In genomic region chr6:75109757-75110156, GRCh38 we compare ENCODE assay signal across 16 cellular contexts.
DNase-seq lines count a peak whose midpoint lies in the region; ATAC-seq and TF ChIP-seq lines count a peak whose summit lies in the region.
"Had no signal": no experiment of that assay in that cellular context is flagged by ENCODE, and none has a peak within 500 bp of the region (broad histone marks: within the 10 kb centered on the region; RNA-seq: fewer than 3 reads in every experiment).

No MANE protein-coding gene starts in this region.

- H3K27me3 Mint-ChIP-seq in chondrocyte (ENCODE audit: low read depth) = no peaks in the 10 kb centered on the region

- peak overlapping the region; percentile 59 for H3K27ac Mint-ChIP-seq in chondrocyte (ENCODE audit: unreplicated experiment)
- H3K27ac Mint-ChIP-seq: CD4-positive, alpha-beta memory T cell had no signal

- no peaks in the 10 kb centered on the region for H3K9me3 Mint-ChIP-seq in chondrocyte (ENCODE audit: low read depth)
- H3K9me3 Mint-ChIP-seq: CD4-positive, alpha-beta memory T cell had no signal

- DNase-seq in chondrocyte (ENCODE audit: low spot score) (no peak), fibroblast of peridontal ligament (ENCODE audit: extremely low read depth) (peak; percentile 78), osteoblast (ENCODE audit: insufficient read length, low spot score, missing footprints) (no peak), smooth muscle cell (lab: John Stamatoyannopoulos, UW; ENCODE audit: unreplicated experiment) (no peak), middle frontal gyrus (ENCODE audit: extremely low spot score, low spot score) (no peak)
- no peak for DNase-seq in stimulated activated CD4-positive, alpha-beta T cell treated with anti-CD3 and anti-CD28 coated beads, Interleukin-2, amount 100 ng/mL, for 48 hours
- DNase-seq in activated CD8-positive, alpha-beta memory T cell treated with anti-CD3 and anti-CD28 coated beads for 24 hours = no peak
- DNase-seq: C1 segment of cervical spinal cord; Calu3; CD4-positive, alpha-beta memory T cell; COR-L47; DMS153; DND-41; H7 had no signal

- H3K36me3 Mint-ChIP-seq in chondrocyte (ENCODE audit: low read depth) = peaks cover 61% of the 10 kb centered on the region
- H3K36me3 Mint-ChIP-seq: CD4-positive, alpha-beta memory T cell had no signal

- H3K4me3 Mint-ChIP-seq in chondrocyte (ENCODE audit: unreplicated experiment) = no peak overlapping the region
- H3K4me3 Mint-ChIP-seq: CD4-positive, alpha-beta memory T cell had no signal

- H3K27me3 ChIP-seq in osteoblast (ENCODE audit: insufficient read depth, low read length) (no peaks in the 10 kb centered on the region), smooth muscle cell (ENCODE audit: low read depth) (peaks cover 4% of the 10 kb centered on the region)

- TF ChIP-seq CTCF in chondrocyte (IDR thresholded peaks at IDR 0.05) (no peak), osteoblast (IDR thresholded peaks at IDR 0.05; ENCODE audit: extremely low read depth, low read depth, low read length) (no peak), smooth muscle cell (IDR thresholded peaks at IDR 0.05; ENCODE audit: borderline replicate concordance, insufficient read depth, poor library complexity, severe bottlenecking) (no peak)

- H3K4me3 ChIP-seq in osteoblast (ENCODE audit: insufficient read depth, low read length) (no peak overlapping the region), smooth muscle cell (no peak overlapping the region)
- H3K4me3 ChIP-seq: GM12878 had no signal

- H3K36me3 ChIP-seq in osteoblast (ENCODE audit: insufficient read depth, low read length) = peaks cover 90% of the 10 kb centered on the region
- no peaks in the 10 kb centered on the region for H3K36me3 ChIP-seq in smooth muscle cell (ENCODE audit: low read depth)

- no peaks in the 10 kb centered on the region for H3F3A ChIP-seq in smooth muscle cell (ENCODE audit: low read depth)

- H3K4me2 ChIP-seq in osteoblast (ENCODE audit: insufficient read depth, low read length) (no peak overlapping the region), smooth muscle cell (peak overlapping the region; percentile 12)

- H3K4me1 Mint-ChIP-seq in chondrocyte (ENCODE audit: low read depth) = peaks cover 74% of the 10 kb centered on the region
- H3K4me1 Mint-ChIP-seq: CD4-positive, alpha-beta memory T cell had no signal

- WGBS in smooth muscle cell (ENCODE audit: low lambda C conversion rate) = 88% methylated on average over 1 of the region's 1 CpG

- H3K9ac ChIP-seq in smooth muscle cell (ENCODE audit: low read depth) = no peak overlapping the region

- H3K4me1 ChIP-seq in osteoblast (ENCODE audit: insufficient read depth, low read length) = peaks cover 9% of the 10 kb centered on the region
- no peaks in the 10 kb centered on the region for H3K4me1 ChIP-seq in smooth muscle cell (ENCODE audit: low read depth)

- H2AFZ ChIP-seq in osteoblast (ENCODE audit: low read length) (no peak overlapping the region), smooth muscle cell (ENCODE audit: low read depth) (no peak overlapping the region)

- H4K20me1 ChIP-seq in osteoblast (ENCODE audit: insufficient read depth, low read length) (no peaks in the 10 kb centered on the region), smooth muscle cell (ENCODE audit: low read depth) (no peaks in the 10 kb centered on the region)

- H3K9me3 ChIP-seq in osteoblast (ENCODE audit: low read depth, low read length) = no peaks in the 10 kb centered on the region
- no peaks in the 10 kb centered on the region for H3K9me3 ChIP-seq in smooth muscle cell (replicated peaks; ENCODE audit: low read depth)

- H3K79me2 ChIP-seq in osteoblast (ENCODE audit: insufficient read depth, low read length) (no peaks in the 10 kb centered on the region), smooth muscle cell (ENCODE audit: low read depth) (no peaks in the 10 kb centered on the region)

- peak overlapping the region; percentile 19 for H3K27ac ChIP-seq in osteoblast (ENCODE audit: low read depth, low read length)
- no peak overlapping the region for H3K27ac ChIP-seq in smooth muscle cell (ENCODE audit: low read depth)

- ATAC-seq in GM21528 (IDR thresholded peaks at IDR 0.05; ENCODE audit: low FRiP score, unreplicated experiment) = no peak
- ATAC-seq: GM12878 had no signal
